In genomic region chr5:76404694-76405306, GRCh38 we compare ENCODE assay signal across 1 cellular context.
TF ChIP-seq lines count a peak whose summit lies in the region.

No MANE protein-coding gene starts in this region.

TF ChIP-seq in HepG2, 621 proteins besides CTCF, POLR2A, EP300 and RAD21 (continued from another document and continues in another):
- TF ChIP-seq SNAPC4 (CRISPR knock-in tag; IDR thresholded peaks at IDR 0.05): 0 out of 2 replicates have a peak, but pooled peaks have one; percentile 7
- 0 out of 2 replicates have a peak, but pooled peaks have one; percentile 5 for TF ChIP-seq ZNF276 (CRISPR knock-in tag; IDR thresholded peaks at IDR 0.05; ENCODE audit: low read depth)
- no peak for TF ChIP-seq ZNF414 (CRISPR knock-in tag; IDR thresholded peaks at IDR 0.05)
- TF ChIP-seq DBP (CRISPR knock-in tag; IDR thresholded peaks at IDR 0.05; ENCODE audit: not compliant biosample characterization): no peak
- 0 out of 2 replicates have a peak, but pooled peaks have one; percentile 8 for TF ChIP-seq TSC22D2 (CRISPR knock-in tag; IDR thresholded peaks at IDR 0.05; ENCODE audit: borderline replicate concordance)
- no peak for TF ChIP-seq SOX6 (IDR thresholded peaks at IDR 0.05)
- TF ChIP-seq SOX6 (CRISPR knock-in tag; IDR thresholded peaks at IDR 0.05): no peak
- TF ChIP-seq, protein P1, sequence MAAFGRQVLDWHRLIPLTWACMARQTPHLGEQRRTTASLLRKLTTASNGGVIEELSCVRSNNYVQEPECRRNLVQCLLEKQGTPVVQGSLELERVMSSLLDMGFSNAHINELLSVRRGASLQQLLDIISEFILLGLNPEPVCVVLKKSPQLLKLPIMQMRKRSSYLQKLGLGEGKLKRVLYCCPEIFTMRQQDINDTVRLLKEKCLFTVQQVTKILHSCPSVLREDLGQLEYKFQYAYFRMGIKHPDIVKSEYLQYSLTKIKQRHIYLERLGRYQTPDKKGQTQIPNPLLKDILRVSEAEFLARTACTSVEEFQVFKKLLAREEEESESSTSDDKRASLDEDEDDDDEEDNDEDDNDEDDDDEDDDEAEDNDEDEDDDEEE (CRISPR knock-in tag; IDR thresholded peaks at IDR 0.05): no peak
- TF ChIP-seq ZMAT3 (CRISPR knock-in tag; conservative IDR thresholded peaks at IDR 0.05): 0 out of 2 replicates have a peak, but pooled peaks have one; percentile 27
- 0 out of 2 replicates have a peak, but pooled peaks have one; percentile 2 for TF ChIP-seq SATB2 (CRISPR knock-in tag; IDR thresholded peaks at IDR 0.05)
- 0 out of 2 replicates have a peak, but pooled peaks have one; percentile 8 for TF ChIP-seq ZBTB39 (CRISPR knock-in tag; IDR thresholded peaks at IDR 0.05)
- TF ChIP-seq RBM22 (optimal IDR thresholded peaks at IDR 0.05; ENCODE audit: low read length): no peak
- no peak for TF ChIP-seq NBN (conservative IDR thresholded peaks at IDR 0.05)
- TF ChIP-seq ATAD3A (CRISPR knock-in tag; IDR thresholded peaks at IDR 0.05): no peak
- no peak for TF ChIP-seq ETV6 (CRISPR knock-in tag; conservative IDR thresholded peaks at IDR 0.05)
- TF ChIP-seq ZNF737 (CRISPR knock-in tag; IDR thresholded peaks at IDR 0.05; ENCODE audit: borderline replicate concordance): no peak
- TF ChIP-seq, protein P2, sequence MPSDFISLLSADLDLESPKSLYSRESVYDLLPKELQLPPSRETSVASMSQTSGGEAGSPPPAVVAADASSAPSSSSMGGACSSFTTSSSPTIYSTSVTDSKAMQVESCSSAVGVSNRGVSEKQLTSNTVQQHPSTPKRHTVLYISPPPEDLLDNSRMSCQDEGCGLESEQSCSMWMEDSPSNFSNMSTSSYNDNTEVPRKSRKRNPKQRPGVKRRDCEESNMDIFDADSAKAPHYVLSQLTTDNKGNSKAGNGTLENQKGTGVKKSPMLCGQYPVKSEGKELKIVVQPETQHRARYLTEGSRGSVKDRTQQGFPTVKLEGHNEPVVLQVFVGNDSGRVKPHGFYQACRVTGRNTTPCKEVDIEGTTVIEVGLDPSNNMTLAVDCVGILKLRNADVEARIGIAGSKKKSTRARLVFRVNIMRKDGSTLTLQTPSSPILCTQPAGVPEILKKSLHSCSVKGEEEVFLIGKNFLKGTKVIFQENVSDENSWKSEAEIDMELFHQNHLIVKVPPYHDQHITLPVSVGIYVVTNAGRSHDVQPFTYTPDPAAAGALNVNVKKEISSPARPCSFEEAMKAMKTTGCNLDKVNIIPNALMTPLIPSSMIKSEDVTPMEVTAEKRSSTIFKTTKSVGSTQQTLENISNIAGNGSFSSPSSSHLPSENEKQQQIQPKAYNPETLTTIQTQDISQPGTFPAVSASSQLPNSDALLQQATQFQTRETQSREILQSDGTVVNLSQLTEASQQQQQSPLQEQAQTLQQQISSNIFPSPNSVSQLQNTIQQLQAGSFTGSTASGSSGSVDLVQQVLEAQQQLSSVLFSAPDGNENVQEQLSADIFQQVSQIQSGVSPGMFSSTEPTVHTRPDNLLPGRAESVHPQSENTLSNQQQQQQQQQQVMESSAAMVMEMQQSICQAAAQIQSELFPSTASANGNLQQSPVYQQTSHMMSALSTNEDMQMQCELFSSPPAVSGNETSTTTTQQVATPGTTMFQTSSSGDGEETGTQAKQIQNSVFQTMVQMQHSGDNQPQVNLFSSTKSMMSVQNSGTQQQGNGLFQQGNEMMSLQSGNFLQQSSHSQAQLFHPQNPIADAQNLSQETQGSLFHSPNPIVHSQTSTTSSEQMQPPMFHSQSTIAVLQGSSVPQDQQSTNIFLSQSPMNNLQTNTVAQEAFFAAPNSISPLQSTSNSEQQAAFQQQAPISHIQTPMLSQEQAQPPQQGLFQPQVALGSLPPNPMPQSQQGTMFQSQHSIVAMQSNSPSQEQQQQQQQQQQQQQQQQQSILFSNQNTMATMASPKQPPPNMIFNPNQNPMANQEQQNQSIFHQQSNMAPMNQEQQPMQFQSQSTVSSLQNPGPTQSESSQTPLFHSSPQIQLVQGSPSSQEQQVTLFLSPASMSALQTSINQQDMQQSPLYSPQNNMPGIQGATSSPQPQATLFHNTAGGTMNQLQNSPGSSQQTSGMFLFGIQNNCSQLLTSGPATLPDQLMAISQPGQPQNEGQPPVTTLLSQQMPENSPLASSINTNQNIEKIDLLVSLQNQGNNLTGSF (CRISPR knock-in tag; IDR thresholded peaks at IDR 0.05): no peak
- TF ChIP-seq SP5 (CRISPR knock-in tag; IDR thresholded peaks at IDR 0.05; ENCODE audit: borderline replicate concordance, low read depth): no peak
- no peak for TF ChIP-seq SALL1 (CRISPR knock-in tag; IDR thresholded peaks at IDR 0.05)
- no peak for TF ChIP-seq MAFK (conservative IDR thresholded peaks at IDR 0.05 in 1 of 2, IDR thresholded peaks at IDR 0.05 in 1 of 2; ENCODE audit: low read length in 2 of 2)
- TF ChIP-seq E2F2 (CRISPR knock-in tag; IDR thresholded peaks at IDR 0.05; ENCODE audit: borderline replicate concordance): no peak
- TF ChIP-seq ZNF34 (CRISPR knock-in tag; IDR thresholded peaks at IDR 0.05; ENCODE audit: borderline replicate concordance): no peak
- TF ChIP-seq KDM5A (IDR thresholded peaks at IDR 0.05; ENCODE audit: borderline replicate concordance, low read length): peak; percentile 4; the same call in 1 of the 2 replicates
- no peak for TF ChIP-seq ZNF746 (CRISPR knock-in tag; IDR thresholded peaks at IDR 0.05)
- TF ChIP-seq POLR2G (IDR thresholded peaks at IDR 0.05; ENCODE audit: low read depth, low read length): no peak
- TF ChIP-seq ZMYM4 (CRISPR knock-in tag; IDR thresholded peaks at IDR 0.05): no peak
- no peak for TF ChIP-seq KLF16 (CRISPR knock-in tag; IDR thresholded peaks at IDR 0.05)
- TF ChIP-seq CSRNP1 (CRISPR knock-in tag; IDR thresholded peaks at IDR 0.05): 0 out of 2 replicates have a peak, but pooled peaks have one; percentile 3
